ENCODE assay signal across 1 cellular context in the genomic region with DNA sequence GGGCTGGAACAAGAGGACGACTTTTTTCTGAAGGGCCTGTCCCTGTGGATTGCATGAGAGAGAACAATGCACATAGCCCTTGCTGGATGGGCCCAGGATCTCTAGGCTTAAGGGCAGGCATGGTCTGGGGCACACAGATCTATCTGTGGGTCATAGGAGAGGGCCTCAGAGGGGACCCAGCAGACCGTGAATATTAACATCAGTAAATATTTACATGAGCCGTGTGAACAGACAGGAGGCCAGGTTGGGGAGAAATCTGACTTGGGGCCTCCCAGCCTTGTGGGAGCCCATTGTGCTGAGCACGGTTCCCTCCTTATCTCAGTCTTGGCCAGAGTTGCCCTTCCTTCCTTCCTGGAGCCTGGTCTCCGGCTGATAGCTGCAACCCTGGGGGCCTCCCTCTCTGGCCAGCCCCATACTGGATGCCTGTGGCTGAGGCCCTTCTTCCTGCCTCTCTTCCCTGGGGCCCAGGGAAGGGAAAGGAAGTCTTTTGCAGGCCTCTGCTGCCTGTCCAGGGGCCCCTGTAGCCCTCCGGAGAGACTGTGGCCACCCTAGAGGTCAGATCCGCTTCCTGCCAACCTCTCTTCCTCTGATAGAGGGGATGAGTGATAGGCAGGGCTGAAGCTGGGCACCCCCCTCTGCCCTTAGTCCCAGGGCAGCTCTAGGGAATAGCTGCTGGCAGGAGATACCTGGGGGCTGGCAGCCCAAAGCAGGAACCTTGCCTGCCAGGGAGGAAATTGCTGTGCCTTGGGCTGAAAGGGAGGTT.
TF ChIP-seq lines count a peak whose summit lies in the region.

No MANE protein-coding gene starts in this region.

TF ChIP-seq in K562, 482 proteins besides CTCF, POLR2A, EP300 and RAD21 (continued from another document and continues in another):
- TF ChIP-seq, protein P1, sequence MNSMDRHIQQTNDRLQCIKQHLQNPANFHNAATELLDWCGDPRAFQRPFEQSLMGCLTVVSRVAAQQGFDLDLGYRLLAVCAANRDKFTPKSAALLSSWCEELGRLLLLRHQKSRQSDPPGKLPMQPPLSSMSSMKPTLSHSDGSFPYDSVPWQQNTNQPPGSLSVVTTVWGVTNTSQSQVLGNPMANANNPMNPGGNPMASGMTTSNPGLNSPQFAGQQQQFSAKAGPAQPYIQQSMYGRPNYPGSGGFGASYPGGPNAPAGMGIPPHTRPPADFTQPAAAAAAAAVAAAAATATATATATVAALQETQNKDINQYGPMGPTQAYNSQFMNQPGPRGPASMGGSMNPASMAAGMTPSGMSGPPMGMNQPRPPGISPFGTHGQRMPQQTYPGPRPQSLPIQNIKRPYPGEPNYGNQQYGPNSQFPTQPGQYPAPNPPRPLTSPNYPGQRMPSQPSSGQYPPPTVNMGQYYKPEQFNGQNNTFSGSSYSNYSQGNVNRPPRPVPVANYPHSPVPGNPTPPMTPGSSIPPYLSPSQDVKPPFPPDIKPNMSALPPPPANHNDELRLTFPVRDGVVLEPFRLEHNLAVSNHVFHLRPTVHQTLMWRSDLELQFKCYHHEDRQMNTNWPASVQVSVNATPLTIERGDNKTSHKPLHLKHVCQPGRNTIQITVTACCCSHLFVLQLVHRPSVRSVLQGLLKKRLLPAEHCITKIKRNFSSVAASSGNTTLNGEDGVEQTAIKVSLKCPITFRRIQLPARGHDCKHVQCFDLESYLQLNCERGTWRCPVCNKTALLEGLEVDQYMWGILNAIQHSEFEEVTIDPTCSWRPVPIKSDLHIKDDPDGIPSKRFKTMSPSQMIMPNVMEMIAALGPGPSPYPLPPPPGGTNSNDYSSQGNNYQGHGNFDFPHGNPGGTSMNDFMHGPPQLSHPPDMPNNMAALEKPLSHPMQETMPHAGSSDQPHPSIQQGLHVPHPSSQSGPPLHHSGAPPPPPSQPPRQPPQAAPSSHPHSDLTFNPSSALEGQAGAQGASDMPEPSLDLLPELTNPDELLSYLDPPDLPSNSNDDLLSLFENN (IDR thresholded peaks at IDR 0.05; ENCODE audit: low read depth in 2 of 2, low read length in 2 of 2) = peak in 1 of 2 experiments; percentile 72; a peak in 2 of 4 replicates
- TF ChIP-seq MCM5 (IDR thresholded peaks at IDR 0.05; ENCODE audit: low read depth) (no peak), ZNF12 (CRISPR knock-in tag; IDR thresholded peaks at IDR 0.05) (no peak), LCOR (CRISPR knock-in tag; IDR thresholded peaks at IDR 0.05) (no peak), POU5F1 (IDR thresholded peaks at IDR 0.05; ENCODE audit: borderline replicate concordance, low read depth, low read length, partially characterized antibody) (no peak), RCOR1 (IDR thresholded peaks at IDR 0.05; ENCODE audit: borderline replicate concordance in 1 of 2, low read depth in 2 of 2, low read length in 2 of 2) (peak in 1 of 2 experiments; percentile 86; a peak in 2 of 4 replicates), ZNF41 (CRISPR knock-in tag; conservative IDR thresholded peaks at IDR 0.05) (no peak), HEY1 (CRISPR knock-in tag; IDR thresholded peaks at IDR 0.05; ENCODE audit: borderline replicate concordance) (no peak), BRCA1 (IDR thresholded peaks at IDR 0.05) (no peak), BRCA1 (CRISPR knock-in tag; IDR thresholded peaks at IDR 0.05) (no peak), MAFG (tag; conservative IDR thresholded peaks at IDR 0.05) (no peak), MYNN (IDR thresholded peaks at IDR 0.05) (no peak), MYNN (CRISPR knock-in tag; IDR thresholded peaks at IDR 0.05) (no peak), CEBPG (CRISPR knock-in tag; IDR thresholded peaks at IDR 0.05) (no peak), CEBPG (tag; conservative IDR thresholded peaks at IDR 0.05 in 1 of 2, IDR thresholded peaks at IDR 0.05 in 1 of 2) (no peak), GTF2F1 (IDR thresholded peaks at IDR 0.05; ENCODE audit: low read depth, low read length) (no peak), TEAD4 (IDR thresholded peaks at IDR 0.05; ENCODE audit: low read length) (peak; percentile 73), TEAD4 (CRISPR knock-in tag; IDR thresholded peaks at IDR 0.05; ENCODE audit: borderline replicate concordance) (no peak), NR2F6 (CRISPR knock-in tag; IDR thresholded peaks at IDR 0.05) (no peak), MEF2A (IDR thresholded peaks at IDR 0.05; ENCODE audit: control insufficient read depth, low read depth, low read length) (no peak), CBX8 (IDR thresholded peaks at IDR 0.05; ENCODE audit: borderline replicate concordance, extremely low read depth, low read depth, low read length, poor library complexity, severe bottlenecking) (no peak), ZNF384 (IDR thresholded peaks at IDR 0.05; ENCODE audit: low read depth, low read length) (no peak), ESRRB (CRISPR knock-in tag; IDR thresholded peaks at IDR 0.05; ENCODE audit: borderline replicate concordance) (no peak), SIN3B (IDR thresholded peaks at IDR 0.05; ENCODE audit: low read depth) (no peak), HCFC1 (IDR thresholded peaks at IDR 0.05; ENCODE audit: low read depth, low read length) (no peak)
- TF ChIP-seq, protein P2, sequence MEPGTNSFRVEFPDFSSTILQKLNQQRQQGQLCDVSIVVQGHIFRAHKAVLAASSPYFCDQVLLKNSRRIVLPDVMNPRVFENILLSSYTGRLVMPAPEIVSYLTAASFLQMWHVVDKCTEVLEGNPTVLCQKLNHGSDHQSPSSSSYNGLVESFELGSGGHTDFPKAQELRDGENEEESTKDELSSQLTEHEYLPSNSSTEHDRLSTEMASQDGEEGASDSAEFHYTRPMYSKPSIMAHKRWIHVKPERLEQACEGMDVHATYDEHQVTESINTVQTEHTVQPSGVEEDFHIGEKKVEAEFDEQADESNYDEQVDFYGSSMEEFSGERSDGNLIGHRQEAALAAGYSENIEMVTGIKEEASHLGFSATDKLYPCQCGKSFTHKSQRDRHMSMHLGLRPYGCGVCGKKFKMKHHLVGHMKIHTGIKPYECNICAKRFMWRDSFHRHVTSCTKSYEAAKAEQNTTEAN (CRISPR knock-in tag; IDR thresholded peaks at IDR 0.05) = no peak
- TF ChIP-seq, protein P3, sequence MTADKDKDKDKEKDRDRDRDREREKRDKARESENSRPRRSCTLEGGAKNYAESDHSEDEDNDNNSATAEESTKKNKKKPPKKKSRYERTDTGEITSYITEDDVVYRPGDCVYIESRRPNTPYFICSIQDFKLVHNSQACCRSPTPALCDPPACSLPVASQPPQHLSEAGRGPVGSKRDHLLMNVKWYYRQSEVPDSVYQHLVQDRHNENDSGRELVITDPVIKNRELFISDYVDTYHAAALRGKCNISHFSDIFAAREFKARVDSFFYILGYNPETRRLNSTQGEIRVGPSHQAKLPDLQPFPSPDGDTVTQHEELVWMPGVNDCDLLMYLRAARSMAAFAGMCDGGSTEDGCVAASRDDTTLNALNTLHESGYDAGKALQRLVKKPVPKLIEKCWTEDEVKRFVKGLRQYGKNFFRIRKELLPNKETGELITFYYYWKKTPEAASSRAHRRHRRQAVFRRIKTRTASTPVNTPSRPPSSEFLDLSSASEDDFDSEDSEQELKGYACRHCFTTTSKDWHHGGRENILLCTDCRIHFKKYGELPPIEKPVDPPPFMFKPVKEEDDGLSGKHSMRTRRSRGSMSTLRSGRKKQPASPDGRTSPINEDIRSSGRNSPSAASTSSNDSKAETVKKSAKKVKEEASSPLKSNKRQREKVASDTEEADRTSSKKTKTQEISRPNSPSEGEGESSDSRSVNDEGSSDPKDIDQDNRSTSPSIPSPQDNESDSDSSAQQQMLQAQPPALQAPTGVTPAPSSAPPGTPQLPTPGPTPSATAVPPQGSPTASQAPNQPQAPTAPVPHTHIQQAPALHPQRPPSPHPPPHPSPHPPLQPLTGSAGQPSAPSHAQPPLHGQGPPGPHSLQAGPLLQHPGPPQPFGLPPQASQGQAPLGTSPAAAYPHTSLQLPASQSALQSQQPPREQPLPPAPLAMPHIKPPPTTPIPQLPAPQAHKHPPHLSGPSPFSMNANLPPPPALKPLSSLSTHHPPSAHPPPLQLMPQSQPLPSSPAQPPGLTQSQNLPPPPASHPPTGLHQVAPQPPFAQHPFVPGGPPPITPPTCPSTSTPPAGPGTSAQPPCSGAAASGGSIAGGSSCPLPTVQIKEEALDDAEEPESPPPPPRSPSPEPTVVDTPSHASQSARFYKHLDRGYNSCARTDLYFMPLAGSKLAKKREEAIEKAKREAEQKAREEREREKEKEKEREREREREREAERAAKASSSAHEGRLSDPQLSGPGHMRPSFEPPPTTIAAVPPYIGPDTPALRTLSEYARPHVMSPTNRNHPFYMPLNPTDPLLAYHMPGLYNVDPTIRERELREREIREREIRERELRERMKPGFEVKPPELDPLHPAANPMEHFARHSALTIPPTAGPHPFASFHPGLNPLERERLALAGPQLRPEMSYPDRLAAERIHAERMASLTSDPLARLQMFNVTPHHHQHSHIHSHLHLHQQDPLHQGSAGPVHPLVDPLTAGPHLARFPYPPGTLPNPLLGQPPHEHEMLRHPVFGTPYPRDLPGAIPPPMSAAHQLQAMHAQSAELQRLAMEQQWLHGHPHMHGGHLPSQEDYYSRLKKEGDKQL (CRISPR knock-in tag; IDR thresholded peaks at IDR 0.05; ENCODE audit: borderline replicate concordance) = no peak
- TF ChIP-seq, protein P4, sequence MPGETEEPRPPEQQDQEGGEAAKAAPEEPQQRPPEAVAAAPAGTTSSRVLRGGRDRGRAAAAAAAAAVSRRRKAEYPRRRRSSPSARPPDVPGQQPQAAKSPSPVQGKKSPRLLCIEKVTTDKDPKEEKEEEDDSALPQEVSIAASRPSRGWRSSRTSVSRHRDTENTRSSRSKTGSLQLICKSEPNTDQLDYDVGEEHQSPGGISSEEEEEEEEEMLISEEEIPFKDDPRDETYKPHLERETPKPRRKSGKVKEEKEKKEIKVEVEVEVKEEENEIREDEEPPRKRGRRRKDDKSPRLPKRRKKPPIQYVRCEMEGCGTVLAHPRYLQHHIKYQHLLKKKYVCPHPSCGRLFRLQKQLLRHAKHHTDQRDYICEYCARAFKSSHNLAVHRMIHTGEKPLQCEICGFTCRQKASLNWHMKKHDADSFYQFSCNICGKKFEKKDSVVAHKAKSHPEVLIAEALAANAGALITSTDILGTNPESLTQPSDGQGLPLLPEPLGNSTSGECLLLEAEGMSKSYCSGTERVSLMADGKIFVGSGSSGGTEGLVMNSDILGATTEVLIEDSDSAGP (CRISPR knock-in tag; IDR thresholded peaks at IDR 0.05) = no peak
- TF ChIP-seq, protein P5, sequence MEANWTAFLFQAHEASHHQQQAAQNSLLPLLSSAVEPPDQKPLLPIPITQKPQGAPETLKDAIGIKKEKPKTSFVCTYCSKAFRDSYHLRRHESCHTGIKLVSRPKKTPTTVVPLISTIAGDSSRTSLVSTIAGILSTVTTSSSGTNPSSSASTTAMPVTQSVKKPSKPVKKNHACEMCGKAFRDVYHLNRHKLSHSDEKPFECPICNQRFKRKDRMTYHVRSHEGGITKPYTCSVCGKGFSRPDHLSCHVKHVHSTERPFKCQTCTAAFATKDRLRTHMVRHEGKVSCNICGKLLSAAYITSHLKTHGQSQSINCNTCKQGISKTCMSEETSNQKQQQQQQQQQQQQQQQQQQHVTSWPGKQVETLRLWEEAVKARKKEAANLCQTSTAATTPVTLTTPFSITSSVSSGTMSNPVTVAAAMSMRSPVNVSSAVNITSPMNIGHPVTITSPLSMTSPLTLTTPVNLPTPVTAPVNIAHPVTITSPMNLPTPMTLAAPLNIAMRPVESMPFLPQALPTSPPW (CRISPR knock-in tag; IDR thresholded peaks at IDR 0.05) = peak; percentile 50; the same call in 1 of the 2 replicates
- TF ChIP-seq, protein P6, sequence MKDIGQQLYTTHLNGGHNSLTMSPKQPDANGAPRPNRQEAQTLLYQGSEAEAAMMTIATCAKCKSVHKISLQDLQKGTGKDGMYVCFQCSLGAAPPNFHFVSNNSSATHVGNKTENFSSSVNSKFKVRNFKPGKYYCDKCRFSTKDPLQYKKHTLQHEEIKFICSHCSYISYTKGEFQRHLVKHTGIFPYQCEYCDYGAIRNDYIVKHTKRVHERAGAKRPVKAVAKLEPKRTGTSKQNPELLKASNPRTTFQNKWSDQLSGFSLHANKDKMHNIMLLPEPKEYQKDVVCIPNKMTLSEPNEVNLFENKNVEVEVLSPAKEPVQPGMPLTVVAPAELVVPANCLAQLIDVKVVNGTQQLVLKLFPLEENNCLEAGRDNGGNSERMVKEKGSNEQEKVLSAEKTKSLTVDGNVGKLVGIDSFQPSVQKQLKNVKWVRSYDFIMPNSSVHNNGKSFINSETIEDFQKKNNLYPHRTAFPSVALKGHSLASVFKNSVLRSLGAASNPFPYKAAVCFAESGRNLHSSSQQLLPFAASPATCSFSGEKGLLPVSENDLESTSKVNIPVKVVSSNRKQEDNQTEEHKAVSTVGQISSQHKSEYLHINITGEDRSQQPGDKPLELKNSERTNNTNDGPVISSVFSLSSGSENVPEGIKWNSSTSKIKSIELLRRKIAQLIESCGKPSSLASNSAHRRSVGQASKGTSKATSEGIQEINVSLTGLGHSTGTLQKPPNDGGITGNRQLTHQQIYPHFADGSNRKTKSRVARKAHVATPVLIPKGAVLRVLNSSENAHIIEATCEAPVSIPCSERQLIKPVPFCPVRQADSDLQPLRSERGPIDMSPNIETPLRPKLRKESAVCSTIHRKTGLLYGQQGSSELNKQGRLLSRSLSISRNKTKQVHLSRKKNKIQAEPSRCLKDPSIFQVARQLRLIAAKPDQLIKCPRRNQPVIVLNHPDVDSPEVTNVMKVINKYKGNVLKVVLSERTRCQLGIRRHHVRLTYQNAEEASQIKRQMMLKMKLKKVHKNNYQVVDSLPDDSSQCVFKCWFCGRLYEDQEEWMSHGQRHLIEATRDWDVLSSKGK (CRISPR knock-in tag; IDR thresholded peaks at IDR 0.05) = no peak
- TF ChIP-seq, protein P7, sequence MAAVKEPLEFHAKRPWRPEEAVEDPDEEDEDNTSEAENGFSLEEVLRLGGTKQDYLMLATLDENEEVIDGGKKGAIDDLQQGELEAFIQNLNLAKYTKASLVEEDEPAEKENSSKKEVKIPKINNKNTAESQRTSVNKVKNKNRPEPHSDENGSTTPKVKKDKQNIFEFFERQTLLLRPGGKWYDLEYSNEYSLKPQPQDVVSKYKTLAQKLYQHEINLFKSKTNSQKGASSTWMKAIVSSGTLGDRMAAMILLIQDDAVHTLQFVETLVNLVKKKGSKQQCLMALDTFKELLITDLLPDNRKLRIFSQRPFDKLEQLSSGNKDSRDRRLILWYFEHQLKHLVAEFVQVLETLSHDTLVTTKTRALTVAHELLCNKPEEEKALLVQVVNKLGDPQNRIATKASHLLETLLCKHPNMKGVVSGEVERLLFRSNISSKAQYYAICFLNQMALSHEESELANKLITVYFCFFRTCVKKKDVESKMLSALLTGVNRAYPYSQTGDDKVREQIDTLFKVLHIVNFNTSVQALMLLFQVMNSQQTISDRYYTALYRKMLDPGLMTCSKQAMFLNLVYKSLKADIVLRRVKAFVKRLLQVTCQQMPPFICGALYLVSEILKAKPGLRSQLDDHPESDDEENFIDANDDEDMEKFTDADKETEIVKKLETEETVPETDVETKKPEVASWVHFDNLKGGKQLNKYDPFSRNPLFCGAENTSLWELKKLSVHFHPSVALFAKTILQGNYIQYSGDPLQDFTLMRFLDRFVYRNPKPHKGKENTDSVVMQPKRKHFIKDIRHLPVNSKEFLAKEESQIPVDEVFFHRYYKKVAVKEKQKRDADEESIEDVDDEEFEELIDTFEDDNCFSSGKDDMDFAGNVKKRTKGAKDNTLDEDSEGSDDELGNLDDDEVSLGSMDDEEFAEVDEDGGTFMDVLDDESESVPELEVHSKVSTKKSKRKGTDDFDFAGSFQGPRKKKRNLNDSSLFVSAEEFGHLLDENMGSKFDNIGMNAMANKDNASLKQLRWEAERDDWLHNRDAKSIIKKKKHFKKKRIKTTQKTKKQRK (IDR thresholded peaks at IDR 0.05; ENCODE audit: borderline replicate concordance, low read depth, low read length) = no peak
